Comparison of ENCODE assay signal across 1 cellular context in genomic region chr20:21529863-21530262, GRCh38.
TF ChIP-seq lines count a peak whose summit lies in the region.

No MANE protein-coding gene starts in this region.

TF ChIP-seq in WTC11, 78 proteins besides CTCF, POLR2A, EP300 and RAD21 (continued from another document):
- peak; percentile 56; the same call in 1 of the 2 replicates for TF ChIP-seq USF1 (CRISPR knock-in tag; IDR thresholded peaks at IDR 0.05)
- no peak for TF ChIP-seq SMAD3 (CRISPR knock-in tag; IDR thresholded peaks at IDR 0.05; ENCODE audit: borderline replicate concordance)
- TF ChIP-seq IRF2 (CRISPR knock-in tag; IDR thresholded peaks at IDR 0.05; ENCODE audit: borderline replicate concordance, low read depth) = no peak
- no peak for TF ChIP-seq ATF1 (CRISPR knock-in tag; IDR thresholded peaks at IDR 0.05)
- TF ChIP-seq ATF3 (CRISPR knock-in tag; conservative IDR thresholded peaks at IDR 0.05) = no peak
- no peak for TF ChIP-seq PREB (CRISPR knock-in tag; IDR thresholded peaks at IDR 0.05; ENCODE audit: borderline replicate concordance)
- TF ChIP-seq CDX4 (CRISPR knock-in tag; IDR thresholded peaks at IDR 0.05; ENCODE audit: borderline replicate concordance) = no peak
- no peak for TF ChIP-seq MLX (CRISPR knock-in tag; IDR thresholded peaks at IDR 0.05)
- no peak for TF ChIP-seq CBFB (CRISPR knock-in tag; IDR thresholded peaks at IDR 0.05; ENCODE audit: low read depth)
- TF ChIP-seq JUN (CRISPR knock-in tag; IDR thresholded peaks at IDR 0.05) = no peak
- TF ChIP-seq NR3C1 (CRISPR knock-in tag; conservative IDR thresholded peaks at IDR 0.05; ENCODE audit: low read depth) = no peak
- TF ChIP-seq ZNF317 (CRISPR knock-in tag; IDR thresholded peaks at IDR 0.05; ENCODE audit: borderline replicate concordance, low read depth) = no peak
- no peak for TF ChIP-seq GTF2I (CRISPR knock-in tag; conservative IDR thresholded peaks at IDR 0.05)
- no peak for TF ChIP-seq NR1H2 (CRISPR knock-in tag; IDR thresholded peaks at IDR 0.05)
- no peak for TF ChIP-seq ATF2 (CRISPR knock-in tag; IDR thresholded peaks at IDR 0.05; ENCODE audit: borderline replicate concordance, low read depth)
- TF ChIP-seq ZNF281 (CRISPR knock-in tag; IDR thresholded peaks at IDR 0.05) = no peak
- TF ChIP-seq STAT6 (CRISPR knock-in tag; conservative IDR thresholded peaks at IDR 0.05; ENCODE audit: low read depth) = no peak
- TF ChIP-seq NFE2L1 (CRISPR knock-in tag; IDR thresholded peaks at IDR 0.05) = no peak
- TF ChIP-seq GABPB1 (CRISPR knock-in tag; IDR thresholded peaks at IDR 0.05) = peak; percentile 79
